Comparison of ENCODE assay signal across 11 cellular contexts in genomic region chr4:37324526-37324925, GRCh38.
"Had no signal": no experiment of that assay in that cellular context is flagged by ENCODE, and none has a peak within 500 bp of the region (broad histone marks: within the 10 kb centered on the region; RNA-seq: fewer than 3 reads in every experiment).

No MANE protein-coding gene starts in this region.

- H3K4me1 ChIP-seq: esophagus squamous epithelium had no signal

- H3K27ac ChIP-seq: esophagus squamous epithelium, VCaP had no signal

- H3K4me3 Mint-ChIP-seq: activated CD4-positive, alpha-beta memory T cell treated with anti-CD3 and anti-CD28 coated beads for 36 hours; activated naive CD8-positive, alpha-beta T cell treated with anti-CD3 and anti-CD28 coated beads for 36 hours; memory B cell; stimulated activated naive CD8-positive, alpha-beta T cell treated with anti-CD3 and anti-CD28 coated beads, Interleukin-15, Interleukin-2, amounts not matched to agents 100 ng/mL and 50 ng/mL, for 24 hours had no signal

- DNase-seq: activated CD4-positive, alpha-beta memory T cell treated with anti-CD3 and anti-CD28 coated beads for 36 hours; activated gamma-delta T cell treated with Interleukin-2 at 50 U/mL for 16 hours; activated naive CD8-positive, alpha-beta T cell treated with anti-CD3 and anti-CD28 coated beads for 36 hours; activated T-cell treated with anti-CD3 and anti-CD28 coated beads, Interleukin-2, amount 50 U/mL, for 48 hours; esophagus squamous epithelium; foreskin fibroblast; stimulated activated CD4-positive, alpha-beta T cell treated with anti-CD3 and anti-CD28 coated beads, Interleukin-4, amount 100 ng/mL, for 1 hour; stimulated activated CD8-positive, alpha-beta memory T cell treated with anti-CD3 and anti-CD28 coated beads, Interleukin-4, amount 100 ng/mL, for 48 hours had no signal

- H3K36me3 Mint-ChIP-seq: activated CD4-positive, alpha-beta memory T cell treated with anti-CD3 and anti-CD28 coated beads for 36 hours; activated naive CD8-positive, alpha-beta T cell treated with anti-CD3 and anti-CD28 coated beads for 36 hours; memory B cell had no signal

- H3K9me3 ChIP-seq: esophagus squamous epithelium had no signal

- H3K9me3 Mint-ChIP-seq: activated CD4-positive, alpha-beta memory T cell treated with anti-CD3 and anti-CD28 coated beads for 36 hours; activated naive CD8-positive, alpha-beta T cell treated with anti-CD3 and anti-CD28 coated beads for 36 hours had no signal

- H3K27ac Mint-ChIP-seq: activated CD4-positive, alpha-beta memory T cell treated with anti-CD3 and anti-CD28 coated beads for 36 hours; activated naive CD8-positive, alpha-beta T cell treated with anti-CD3 and anti-CD28 coated beads for 36 hours; memory B cell; stimulated activated naive CD8-positive, alpha-beta T cell treated with anti-CD3 and anti-CD28 coated beads, Interleukin-15, Interleukin-2, amounts not matched to agents 100 ng/mL and 50 ng/mL, for 24 hours had no signal

- H3K36me3 ChIP-seq: esophagus squamous epithelium had no signal

- H3K27me3 ChIP-seq: esophagus squamous epithelium had no signal

- H3K4me1 Mint-ChIP-seq: activated naive CD8-positive, alpha-beta T cell treated with anti-CD3 and anti-CD28 coated beads for 36 hours; memory B cell had no signal

- H3K4me3 ChIP-seq: esophagus squamous epithelium had no signal
